16 cellular contexts compared by ENCODE assay signal in genomic region chr7:12519682-12520009, GRCh38. TPM values are rescaled to one million over a fixed set of nuclear protein-coding genes. Genes with fewer than 3 reads are reported as not detected.
A peak's percentile ranks its signal among the peaks of the same experiment; 100 is the strongest.
DNase-seq lines count a peak whose midpoint lies in the region; ATAC-seq, FAIRE-seq and TF ChIP-seq lines count a peak whose summit lies in the region.
"Had no signal": no experiment of that assay in that cellular context is flagged by ENCODE, and none has a peak within 500 bp of the region (broad histone marks: within the 10 kb centered on the region; RNA-seq: fewer than 3 reads in every experiment).

No MANE protein-coding gene starts in this region.

- POLR2A ChIA-PET in K562 (lab: Yijun Ruan, JAX): interaction anchor here (1.0 kb wide), 1 partner anchor 30 kb away, joined by 3 read pairs; no protein-coding TSS in a partner anchor

- ATAC-seq in GM18511 (IDR thresholded peaks at IDR 0.05; ENCODE audit: unreplicated experiment) (peak; percentile 20), GM19455 (IDR thresholded peaks at IDR 0.05; ENCODE audit: unreplicated experiment) (peak; percentile 23), HG02759 (IDR thresholded peaks at IDR 0.05; ENCODE audit: unreplicated experiment) (peak; percentile 12), K562 (peak; percentile 23; the same call in 2 of the 3 replicates)
- no peak for ATAC-seq in stimulated activated naive CD8-positive, alpha-beta T cell treated with anti-CD3 and anti-CD28 coated beads, Interleukin-15, Interleukin-2, amounts not matched to agents 100 U/mL and 50 U/mL, for 24 hours

- no peak overlapping the region for H3K4me2 ChIP-seq in K562 (ENCODE audit: insufficient read depth, low read length)

- H3K4me1 Mint-ChIP-seq in chondrocyte (ENCODE audit: low read depth): peaks cover 5% of the 10 kb centered on the region
- H3K4me1 Mint-ChIP-seq: T-helper 17 cell had no signal

- H4K20me1 ChIP-seq in K562 (replicated peaks; ENCODE audit: control insufficient read depth, insufficient read depth, low read length): no peaks in the 10 kb centered on the region

- no peak overlapping the region for H3K4me3 Mint-ChIP-seq in chondrocyte (ENCODE audit: unreplicated experiment)
- H3K4me3 Mint-ChIP-seq: CD4-positive, alpha-beta T cell; H9; T-helper 17 cell had no signal

- no peak overlapping the region for H3K4me3 ChIP-seq in K562
- H3K4me3 ChIP-seq in suprapubic skin: no peak overlapping the region
- H3K4me3 ChIP-seq: GM12878, Peyer's patch had no signal

- DNase-seq in K562 (ENCODE audit: extremely low read depth in 1 of 4, low spot score in 3 of 4) (no peak), chondrocyte (ENCODE audit: low spot score) (no peak), suprapubic skin (ENCODE audit: low spot score in 2 of 2) (no peak)
- DNase-seq in stimulated activated CD4-positive, alpha-beta T cell treated with anti-CD3 and anti-CD28 coated beads, Interleukin-1b, Interleukin-23, amount 100 ng/mL, for 48 hours: no peak
- no peak for DNase-seq in stimulated activated naive CD8-positive, alpha-beta T cell treated with anti-CD3 and anti-CD28 coated beads, Interleukin-15, Interleukin-2, amounts not matched to agents 100 U/mL and 50 U/mL, for 24 hours
- DNase-seq: CD4-positive, alpha-beta T cell; NCI-H187 treated with DMSO at 0.1 percent for 48 hours; NCI-H2171; Peyer's patch; SIG-M5; T-helper 17 cell had no signal

- H3K27me3 Mint-ChIP-seq in chondrocyte (ENCODE audit: low read depth): peaks cover 5% of the 10 kb centered on the region

- H3K27me3 ChIP-seq in K562 (ENCODE audit: control insufficient read depth in 2 of 2, insufficient read depth in 2 of 2, low read length in 2 of 2) (no peaks in the 10 kb centered on the region), suprapubic skin (no peaks in the 10 kb centered on the region)
- H3K27me3 ChIP-seq: Peyer's patch had no signal

- H3K9me3 ChIP-seq in K562 (replicated peaks; ENCODE audit: control insufficient read depth, insufficient read depth, low read depth, low read length) (peaks cover 4% of the 10 kb centered on the region), suprapubic skin (no peaks in the 10 kb centered on the region)
- H3K9me3 ChIP-seq: Peyer's patch had no signal

- FAIRE-seq in K562 (lab: Jason Lieb, UNC): no peak
- FAIRE-seq: GM12878 had no signal

- no peaks in the 10 kb centered on the region for H3K4me1 ChIP-seq in K562 (replicated peaks in 1 of 2; ENCODE audit: control insufficient read depth in 2 of 2, insufficient read depth in 2 of 2, low read length in 2 of 2)
- H3K4me1 ChIP-seq in suprapubic skin: no peaks in the 10 kb centered on the region
- H3K4me1 ChIP-seq: Peyer's patch had no signal

- no peak for TF ChIP-seq POLR2A in K562 (conservative IDR thresholded peaks at IDR 0.05)
- TF ChIP-seq POLR2A in suprapubic skin (IDR thresholded peaks at IDR 0.05): no peak

- CTCF ChIA-PET in K562 (lab: Yijun Ruan, JAX; ENCODE audit: low intra/inter-chr PET ratio): no interaction called here

- 0% methylated on average over 1 of the region's 1 CpG for WGBS in K562 (ENCODE audit: insufficient coverage, low coverage, missing lambda C conversion rate)
- 0% methylated on average over 1 of the region's 1 CpG for WGBS in suprapubic skin

- H3K27ac ChIP-seq in K562 (ENCODE audit: extremely low read depth, low read depth, low read length) (no peak overlapping the region), suprapubic skin (no peak overlapping the region)
- H3K27ac ChIP-seq: Peyer's patch had no signal

- TF ChIP-seq RAD21 in K562 (CRISPR knock-in tag; conservative IDR thresholded peaks at IDR 0.05 in 1 of 2, IDR thresholded peaks at IDR 0.05 in 1 of 2): no peak

- no peak overlapping the region for H3K27ac Mint-ChIP-seq in chondrocyte (ENCODE audit: unreplicated experiment)
- H3K27ac Mint-ChIP-seq: CD4-positive, alpha-beta T cell; H9; T-helper 17 cell had no signal

- peaks cover 28% of the 10 kb centered on the region for H3K9me3 Mint-ChIP-seq in chondrocyte (ENCODE audit: low read depth)

- no peak overlapping the region for H2AFZ ChIP-seq in K562 (ENCODE audit: low read depth, low read length)

- H3K36me3 ChIP-seq in K562 (ENCODE audit: control insufficient read depth, insufficient read depth, low read length): no peaks in the 10 kb centered on the region
- H3K36me3 ChIP-seq in suprapubic skin: no peaks in the 10 kb centered on the region
- H3K36me3 ChIP-seq: Peyer's patch had no signal

- intact Hi-C loops in K562 (cut with micrococcal nuclease): no loop called here

- TF ChIP-seq CTCF in K562 (IDR thresholded peaks at IDR 0.05 in 2 of 3, conservative IDR thresholded peaks at IDR 0.05 in 1 of 3; ENCODE audit: insufficient read depth in 2 of 3, low read depth in 1 of 3, low read length in 3 of 3) (no peak), chondrocyte (IDR thresholded peaks at IDR 0.05) (no peak), suprapubic skin (IDR thresholded peaks at IDR 0.05) (no peak)

- no peaks in the 10 kb centered on the region for H3K9me1 ChIP-seq in K562 (ENCODE audit: control insufficient read depth, insufficient read depth, low read length)

- no peaks in the 10 kb centered on the region for H3K79me2 ChIP-seq in K562 (ENCODE audit: control insufficient read depth, insufficient read depth, low read length)

- H3K9ac ChIP-seq in K562 (ENCODE audit: insufficient read depth in 1 of 2, low read depth in 2 of 2, low read length in 2 of 2): no peak overlapping the region

- BruUV-seq in K562 (replicated peaks; lab: Mats Ljungman, UMichigan): no TSS peak

- TF ChIP-seq EP300 in K562 (IDR thresholded peaks at IDR 0.05; ENCODE audit: low read length): no peak
- TF ChIP-seq EP300 in suprapubic skin (IDR thresholded peaks at IDR 0.05): no peak

- H3K36me3 Mint-ChIP-seq in chondrocyte (ENCODE audit: low read depth): peaks cover 13% of the 10 kb centered on the region

- in situ Hi-C loops in K562 (cut with MboI): loop anchor here (5.0 kb wide), 2 partner anchors 103 to 743 kb away; no protein-coding TSS in a partner anchor

TF ChIP-seq in K562, 482 proteins besides CTCF, POLR2A, EP300 and RAD21:
- no peak for TF ChIP-seq ZBTB9 (CRISPR knock-in tag; IDR thresholded peaks at IDR 0.05)

RNA-seq across cellular contexts. Expression of gene SCIN, which starts 50.9 kb away (rescaled TPM):
- total RNA-seq in K562 (2011; cell fraction: chromatin; rRNA removed; ENCODE audit: low replicate concordance): 1.1 and 8.3 TPM in 2 replicates
- 0.33 and 1.4 TPM in 2 replicates for total RNA-seq in K562 (2011; cell fraction: nucleolus; rRNA removed)
- total RNA-seq in K562 (2011; cell fraction: nucleoplasm; rRNA removed): 2.2 and 3.5 TPM in 2 replicates
- 9.8 and 10.9 TPM in 2 replicates for total RNA-seq in K562 (2014; rRNA removed)
- 14.7 and 17.2 TPM in 2 replicates for total RNA-seq in K562 (2014; rRNA removed; fragmentation: Illumina TruSeq; extraction: Trizol)
- 14.4 and 18.2 TPM in 2 replicates for total RNA-seq in K562 (2015; rRNA removed; fragmentation: Illumina TruSeq; extraction: Trizol)
- total RNA-seq in K562 (2021): 9.7 and 10.6 TPM in 2 replicates
- polyA plus RNA-seq in K562 (2011; rRNA removed): 0.67 and 1.0 TPM in 2 replicates
- polyA plus RNA-seq in K562 (2011; cell fraction: cytosol; rRNA removed): 0.12 and 0.50 TPM in 2 replicates
- 0.17 and 0.32 TPM in 2 replicates for polyA plus RNA-seq in K562 (2011; cell fraction: nucleus; rRNA removed)
- polyA plus RNA-seq in K562 (2012): 17.7 and 29.9 TPM in 2 replicates
- polyA plus RNA-seq in K562 (2014; fragmentation: Illumina TruSeq; extraction: Trizol): 11.4 and 12.6 TPM in 2 replicates
- 10 to 100 TPM in 1 of 2 experiments, 1 to 10 TPM in 1; 4.5 to 10.4 TPM for polyA plus RNA-seq in K562 (2014; fragmentation: Nextera tagmentation; extraction: Ambion mirVana)
- polyA plus RNA-seq in K562 (2014; rRNA removed): 10.3 and 10.9 TPM in 2 replicates
- 0.63 and 1.0 TPM in 2 replicates for polyA minus RNA-seq in K562 (2011; rRNA and poly(A)+ RNA removed)
- not detected in 2 replicates for polyA minus RNA-seq in K562 (2011; cell fraction: cytosol; rRNA and poly(A)+ RNA removed)
- polyA minus RNA-seq in K562 (2011; cell fraction: nucleus; rRNA and poly(A)+ RNA removed): 0.54 and 1.00 TPM in 2 replicates
- total RNA-seq in chondrocyte: 0.65 to 2.6 TPM (median 0.82 TPM) in 3 replicates
- total RNA-seq in suprapubic skin: 1 to 10 TPM; 3.1 to 4.9 (median 3.8) TPM
